Comparison of ENCODE assay signal across 1 cellular context in the genomic region with DNA sequence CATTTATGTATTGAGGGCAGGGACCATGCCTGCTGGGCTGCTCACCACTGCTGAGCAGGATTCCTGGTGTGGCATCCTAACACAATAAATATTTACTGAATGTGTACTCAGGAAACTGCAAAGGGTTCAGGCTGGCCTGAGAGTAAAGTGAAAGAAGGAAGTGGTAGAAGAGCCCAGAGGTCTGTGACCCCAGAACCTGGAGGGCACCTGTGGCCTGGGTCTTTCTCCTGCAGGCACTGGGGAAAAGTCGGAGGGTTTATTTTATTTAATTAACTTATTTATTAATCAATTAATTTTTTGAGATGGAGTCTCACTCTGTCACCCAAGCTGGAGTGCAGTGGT.
A peak's percentile ranks its signal among the peaks of the same experiment; 100 is the strongest.
TF ChIP-seq lines count a peak whose summit lies in the region.

No MANE protein-coding gene starts in this region.

TF ChIP-seq in K562, 482 proteins besides CTCF, POLR2A, EP300 and RAD21:
- TF ChIP-seq MEIS2 (IDR thresholded peaks at IDR 0.05; ENCODE audit: partially characterized antibody), result no peak
- peak; percentile 54 for TF ChIP-seq SPI1 (IDR thresholded peaks at IDR 0.05; ENCODE audit: borderline replicate concordance, low read depth, low read length)
